8 cellular contexts compared by ENCODE assay signal in genomic region chr17:4740025-4740351, GRCh38.
DNase-seq lines count a peak whose midpoint lies in the region; ATAC-seq and TF ChIP-seq lines count a peak whose summit lies in the region.

No MANE protein-coding gene starts in this region.

- POLR2A ChIA-PET in RWPE1 (lab: Yijun Ruan, JAX; ENCODE audit: low non-redundant PET), result interaction anchor here (0.6 kb wide), 1 partner anchor 16 kb away, joined by 17 read pairs; no protein-coding TSS in a partner anchor

- CTCF ChIA-PET in RWPE1 (lab: Yijun Ruan, JAX), result no interaction called here

- H3K9me3 ChIP-seq in adipocyte (ENCODE audit: control insufficient read depth, low read length) (no peaks in the 10 kb centered on the region), stomach smooth muscle (ENCODE audit: control insufficient read depth in 2 of 2, low read length in 2 of 2) (no peaks in the 10 kb centered on the region)

- peak overlapping the region; percentile 87 for H3K4me3 Mint-ChIP-seq in T-helper 2 cell treated with Interferon-gamma antibody and Interleukin-4, amounts not matched to agents 5 μg/mL and 100 μg/mL, for 36 hours

- TF ChIP-seq CTCF in RWPE1 (conservative IDR thresholded peaks at IDR 0.05; ENCODE audit: low read depth), result no peak
- no peak for TF ChIP-seq CTCF in GM13976 (IDR thresholded peaks at IDR 0.05; ENCODE audit: borderline replicate concordance, control extremely low read depth, extremely low read depth, insufficient read depth, missing control alignments)

- H3K9me3 Mint-ChIP-seq in T-helper 2 cell treated with Interferon-gamma antibody and Interleukin-4, amounts not matched to agents 5 μg/mL and 100 μg/mL, for 36 hours, result no peaks in the 10 kb centered on the region

- H3K4me3 ChIP-seq in adipocyte (ENCODE audit: low read length), result peak overlapping the region; percentile 84
- H3K4me3 ChIP-seq in stomach smooth muscle (ENCODE audit: low read length in 2 of 2), result peak overlapping the region; percentile 73 to 85

- H3K27ac Mint-ChIP-seq in T-helper 2 cell treated with Interferon-gamma antibody and Interleukin-4, amounts not matched to agents 5 μg/mL and 100 μg/mL, for 36 hours, result peak overlapping the region; percentile 42

- peaks cover 17% of the 10 kb centered on the region for H3K4me1 Mint-ChIP-seq in T-helper 2 cell treated with Interferon-gamma antibody and Interleukin-4, amounts not matched to agents 5 μg/mL and 100 μg/mL, for 36 hours (ENCODE audit: low read depth)

- in situ Hi-C loops in GM13976 (cut with MboI; ENCODE audit: low sequenced_read_pairs, unreplicated experiment), result no loop called here

- ATAC-seq in HG03159 (IDR thresholded peaks at IDR 0.05; ENCODE audit: unreplicated experiment), result no peak

- H3K27me3 ChIP-seq in adipocyte (replicated peaks; ENCODE audit: control insufficient read depth, insufficient read depth, low read length) (peaks cover 32% of the 10 kb centered on the region), layer of hippocampus (ENCODE audit: control insufficient read depth, insufficient read depth, low read length) (peaks cover 6% of the 10 kb centered on the region), stomach smooth muscle (ENCODE audit: control insufficient read depth in 1 of 2, insufficient read depth in 2 of 2, low read length in 2 of 2) (peaks cover 14 to 21% of the 10 kb centered on the region in 2 donors)

- H3K36me3 ChIP-seq in adipocyte (ENCODE audit: control insufficient read depth, insufficient read depth, low read length, severe bottlenecking) (no peaks in the 10 kb centered on the region), stomach smooth muscle (ENCODE audit: control insufficient read depth in 2 of 2, insufficient read depth in 2 of 2, low read length in 2 of 2) (no peaks in the 10 kb centered on the region)

- H3K4me1 ChIP-seq in adipocyte (ENCODE audit: control insufficient read depth, insufficient read depth, low read length) (peaks cover 9% of the 10 kb centered on the region), stomach smooth muscle (ENCODE audit: control insufficient read depth, insufficient read depth, low read length) (peaks cover 18% of the 10 kb centered on the region)

- no peak for DNase-seq in T-helper 2 cell treated with Interferon-gamma antibody and Interleukin-4, amounts not matched to agents 5 μg/mL and 100 μg/mL, for 36 hours (ENCODE audit: low spot score)
- DNase-seq in T-helper 2 cell (no peak), adipocyte (ENCODE audit: low read depth) (no peak), RWPE1 (ENCODE audit: low spot score) (no peak), GM13976 (ENCODE audit: low spot score) (no peak)

- H3K9ac ChIP-seq in adipocyte (ENCODE audit: low read length), result peak overlapping the region; percentile 73
- H3K9ac ChIP-seq in stomach smooth muscle (ENCODE audit: low read length in 2 of 2), result peak overlapping the region; percentile 42 to 70

- H3K27ac ChIP-seq in layer of hippocampus (ENCODE audit: low read depth, low read length), result peak overlapping the region; percentile 65
- no peak overlapping the region for H3K27ac ChIP-seq in stomach smooth muscle (ENCODE audit: low read length)
- no peak overlapping the region for H3K27ac ChIP-seq in RWPE1

- peaks cover 37% of the 10 kb centered on the region for H3K27me3 Mint-ChIP-seq in T-helper 2 cell treated with Interferon-gamma antibody and Interleukin-4, amounts not matched to agents 5 μg/mL and 100 μg/mL, for 36 hours (ENCODE audit: low read depth)

- H3K36me3 Mint-ChIP-seq in T-helper 2 cell treated with Interferon-gamma antibody and Interleukin-4, amounts not matched to agents 5 μg/mL and 100 μg/mL, for 36 hours (ENCODE audit: low read depth), result no peaks in the 10 kb centered on the region
